1 cellular context compared by ENCODE assay signal in the genomic region with DNA sequence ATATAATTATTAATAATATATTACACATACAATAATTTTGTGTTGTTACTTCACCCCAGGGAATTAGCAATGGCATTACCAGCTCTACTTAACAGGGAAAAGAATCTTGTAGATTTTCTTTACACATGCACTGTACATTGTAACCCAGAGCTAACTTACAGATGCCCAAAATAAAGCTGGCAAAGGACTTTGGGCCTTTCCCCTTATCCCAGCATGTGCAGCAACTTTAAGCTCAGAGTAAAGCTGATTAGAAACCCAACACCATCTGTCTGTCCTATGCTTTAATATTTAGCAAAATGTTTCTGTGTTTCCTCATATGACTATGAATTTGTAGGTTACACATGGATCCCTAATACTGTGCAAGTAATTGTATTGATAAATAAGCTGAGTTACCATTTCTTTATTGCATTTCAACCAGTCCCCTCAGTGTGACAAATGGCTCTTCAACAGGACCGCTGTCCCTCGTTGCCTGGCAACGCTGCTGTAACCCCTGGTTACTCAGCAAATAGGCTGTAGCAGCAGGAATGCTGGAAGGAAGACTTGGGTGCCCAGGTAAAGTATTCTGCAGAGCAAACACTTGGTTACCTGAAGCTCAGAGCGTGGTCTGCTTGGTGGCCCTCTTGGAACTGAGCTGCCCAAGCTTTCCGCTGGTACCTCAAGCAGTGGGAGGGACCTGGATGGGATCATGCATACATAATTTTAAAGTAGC.
TF ChIP-seq lines count a peak whose summit lies in the region.

A gene with protein sequence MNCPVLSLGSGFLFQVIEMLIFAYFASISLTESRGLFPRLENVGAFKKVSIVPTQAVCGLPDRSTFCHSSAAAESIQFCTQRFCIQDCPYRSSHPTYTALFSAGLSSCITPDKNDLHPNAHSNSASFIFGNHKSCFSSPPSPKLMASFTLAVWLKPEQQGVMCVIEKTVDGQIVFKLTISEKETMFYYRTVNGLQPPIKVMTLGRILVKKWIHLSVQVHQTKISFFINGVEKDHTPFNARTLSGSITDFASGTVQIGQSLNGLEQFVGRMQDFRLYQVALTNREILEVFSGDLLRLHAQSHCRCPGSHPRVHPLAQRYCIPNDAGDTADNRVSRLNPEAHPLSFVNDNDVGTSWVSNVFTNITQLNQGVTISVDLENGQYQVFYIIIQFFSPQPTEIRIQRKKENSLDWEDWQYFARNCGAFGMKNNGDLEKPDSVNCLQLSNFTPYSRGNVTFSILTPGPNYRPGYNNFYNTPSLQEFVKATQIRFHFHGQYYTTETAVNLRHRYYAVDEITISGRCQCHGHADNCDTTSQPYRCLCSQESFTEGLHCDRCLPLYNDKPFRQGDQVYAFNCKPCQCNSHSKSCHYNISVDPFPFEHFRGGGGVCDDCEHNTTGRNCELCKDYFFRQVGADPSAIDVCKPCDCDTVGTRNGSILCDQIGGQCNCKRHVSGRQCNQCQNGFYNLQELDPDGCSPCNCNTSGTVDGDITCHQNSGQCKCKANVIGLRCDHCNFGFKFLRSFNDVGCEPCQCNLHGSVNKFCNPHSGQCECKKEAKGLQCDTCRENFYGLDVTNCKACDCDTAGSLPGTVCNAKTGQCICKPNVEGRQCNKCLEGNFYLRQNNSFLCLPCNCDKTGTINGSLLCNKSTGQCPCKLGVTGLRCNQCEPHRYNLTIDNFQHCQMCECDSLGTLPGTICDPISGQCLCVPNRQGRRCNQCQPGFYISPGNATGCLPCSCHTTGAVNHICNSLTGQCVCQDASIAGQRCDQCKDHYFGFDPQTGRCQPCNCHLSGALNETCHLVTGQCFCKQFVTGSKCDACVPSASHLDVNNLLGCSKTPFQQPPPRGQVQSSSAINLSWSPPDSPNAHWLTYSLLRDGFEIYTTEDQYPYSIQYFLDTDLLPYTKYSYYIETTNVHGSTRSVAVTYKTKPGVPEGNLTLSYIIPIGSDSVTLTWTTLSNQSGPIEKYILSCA (N-terminal part only) (minus strand): TSS at position 628 of the 709 bp plus-strand sequence. CDS start 1,112 bp downstream, outside the sequence.

TF ChIP-seq in K562, 482 proteins besides CTCF, POLR2A, EP300 and RAD21:
- TF ChIP-seq, protein P1, sequence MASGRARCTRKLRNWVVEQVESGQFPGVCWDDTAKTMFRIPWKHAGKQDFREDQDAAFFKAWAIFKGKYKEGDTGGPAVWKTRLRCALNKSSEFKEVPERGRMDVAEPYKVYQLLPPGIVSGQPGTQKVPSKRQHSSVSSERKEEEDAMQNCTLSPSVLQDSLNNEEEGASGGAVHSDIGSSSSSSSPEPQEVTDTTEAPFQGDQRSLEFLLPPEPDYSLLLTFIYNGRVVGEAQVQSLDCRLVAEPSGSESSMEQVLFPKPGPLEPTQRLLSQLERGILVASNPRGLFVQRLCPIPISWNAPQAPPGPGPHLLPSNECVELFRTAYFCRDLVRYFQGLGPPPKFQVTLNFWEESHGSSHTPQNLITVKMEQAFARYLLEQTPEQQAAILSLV (tag; IDR thresholded peaks at IDR 0.05) = no peak
- peak; percentile 50 for TF ChIP-seq RFX1 (IDR thresholded peaks at IDR 0.05)
